ENCODE assay signal across 25 cellular contexts in the genomic region with DNA sequence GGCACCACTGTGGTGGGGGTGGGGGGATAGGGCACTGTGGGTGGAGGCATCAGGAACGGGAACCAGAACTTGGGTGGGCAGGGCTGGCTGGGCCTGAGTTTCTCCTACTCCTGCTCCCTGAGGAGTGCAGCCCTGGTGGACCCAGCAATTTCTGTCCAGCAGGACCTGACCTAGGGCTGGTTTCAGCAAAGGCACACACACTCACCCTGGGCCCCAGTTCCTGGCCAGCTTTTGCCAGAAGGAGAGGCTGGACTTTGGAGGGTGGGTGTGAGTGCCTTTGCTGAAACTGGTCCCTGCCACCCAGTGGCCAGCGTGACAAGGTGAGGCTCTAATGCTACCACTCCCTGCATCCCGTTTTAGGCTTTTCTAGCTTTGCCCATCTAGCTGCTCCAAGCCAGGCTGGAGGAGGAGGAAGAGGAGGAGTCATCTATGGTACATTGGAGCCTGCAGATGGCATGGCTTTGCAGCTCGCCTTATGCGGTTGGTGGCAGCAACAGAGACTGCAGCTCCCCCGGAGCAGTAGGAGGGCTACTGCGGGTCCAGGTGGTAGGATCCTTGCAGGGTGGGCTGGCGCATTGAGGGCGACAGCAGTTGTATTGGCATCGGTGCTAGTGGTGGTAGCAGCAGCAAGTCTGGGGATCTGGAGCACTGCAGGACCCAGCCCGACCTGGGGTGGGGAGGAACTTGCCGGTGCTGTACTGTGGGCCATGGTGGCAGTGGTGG. TPM values are rescaled to one million over a fixed set of nuclear protein-coding genes. Genes with fewer than 3 reads are reported as not detected.
DNase-seq lines count a peak whose midpoint lies in the region; ATAC-seq, FAIRE-seq and TF ChIP-seq lines count a peak whose summit lies in the region.
"Had no signal": no experiment of that assay in that cellular context is flagged by ENCODE, and none has a peak within 500 bp of the region (broad histone marks: within the 10 kb centered on the region; RNA-seq: fewer than 3 reads in every experiment).

No MANE protein-coding gene starts in this region.

- H3K27ac Mint-ChIP-seq in Calu3 (ENCODE audit: unreplicated experiment): no peak overlapping the region
- H3K27ac Mint-ChIP-seq in activated naive CD8-positive, alpha-beta T cell treated with anti-CD3 and anti-CD28 coated beads, Interleukin-2, amount 50 U/mL, for 24 hours: no peak overlapping the region
- H3K27ac Mint-ChIP-seq: T-helper 17 cell had no signal

- DNase-seq in GM12865 (ENCODE audit: low read depth) (peak; percentile 29), HepG2 (ENCODE audit: low spot score) (no peak), Calu3 (no peak), NCI-H187 (lab: John Stamatoyannopoulos, UW) (no peak)
- DNase-seq in activated naive CD8-positive, alpha-beta T cell treated with anti-CD3 and anti-CD28 coated beads, Interleukin-2, amount 50 U/mL, for 24 hours: no peak
- DNase-seq: activated CD4-positive, alpha-beta T cell treated with anti-CD3 and anti-CD28 coated beads, Interleukin-2, amount 50 U/mL, for 48 hours; activated gamma-delta T cell; C1 segment of cervical spinal cord; kidney glomerular epithelial cell; MG63; NCI-H1436 treated with DMSO at 0.1 percent for 48 hours; NCI-H2171 treated with DMSO at 0.1 percent for 48 hours; NCI-H82; occipital lobe; Peyer's patch; stimulated activated CD4-positive, alpha-beta T cell treated with anti-CD3 and anti-CD28 coated beads, Interleukin-12 subunit alpha, Interleukin-12 subunit beta, amount 100 ng/mL, for 4 hours; substantia nigra; T-helper 17 cell had no signal

- no peaks in the 10 kb centered on the region for H4K20me1 ChIP-seq in HepG2 (ENCODE audit: insufficient read depth, low read length)

- H3K27me3 Mint-ChIP-seq in Calu3 (ENCODE audit: unreplicated experiment): peaks cover 40% of the 10 kb centered on the region
- H3K27me3 Mint-ChIP-seq in activated naive CD8-positive, alpha-beta T cell treated with anti-CD3 and anti-CD28 coated beads, Interleukin-2, amount 50 U/mL, for 24 hours: peaks cover 11% of the 10 kb centered on the region

- peak; percentile 15 for ATAC-seq in GM21447 (IDR thresholded peaks at IDR 0.05; ENCODE audit: unreplicated experiment)
- peak; percentile 22 for ATAC-seq in HG03432 (IDR thresholded peaks at IDR 0.05; ENCODE audit: unreplicated experiment)
- ATAC-seq in HepG2: peak; percentile 61
- no peak for ATAC-seq in activated naive CD8-positive, alpha-beta T cell treated with anti-CD3 and anti-CD28 coated beads, Interleukin-2, amount 50 U/mL, for 24 hours
- ATAC-seq in HG02571 (IDR thresholded peaks at IDR 0.05; ENCODE audit: unreplicated experiment): no peak
- ATAC-seq: T-helper 17 cell had no signal

- TF ChIP-seq POLR2A in HepG2 (IDR thresholded peaks at IDR 0.05; ENCODE audit: insufficient read depth in 1 of 2, low read depth in 2 of 2, low read length in 2 of 2): no peak

- H3K9me3 Mint-ChIP-seq in Calu3 (ENCODE audit: low read depth, unreplicated experiment): no peaks in the 10 kb centered on the region
- H3K9me3 Mint-ChIP-seq in activated naive CD8-positive, alpha-beta T cell treated with anti-CD3 and anti-CD28 coated beads, Interleukin-2, amount 50 U/mL, for 24 hours: no peaks in the 10 kb centered on the region

- TF ChIP-seq RAD21 in HepG2 (CRISPR knock-in tag; IDR thresholded peaks at IDR 0.05): no peak

- no peak overlapping the region for H3K9ac ChIP-seq in HepG2 (ENCODE audit: insufficient read depth, low read depth, low read length)

- in situ Hi-C loops in HepG2 (cut with HindIII; ENCODE audit: extremely low pct_ligation_motif_present, low pct_unique_long_range_greater_than_20kb): no loop called here

- no peaks in the 10 kb centered on the region for H3K9me3 ChIP-seq in HepG2 (ENCODE audit: low read length)
- H3K9me3 ChIP-seq: breast epithelium, MG63, Peyer's patch had no signal

- no peak overlapping the region for H2AFZ ChIP-seq in HepG2 (ENCODE audit: low read length)

- no peak overlapping the region for H3K4me3 Mint-ChIP-seq in Calu3 (ENCODE audit: low read depth, unreplicated experiment)
- H3K4me3 Mint-ChIP-seq in activated naive CD8-positive, alpha-beta T cell treated with anti-CD3 and anti-CD28 coated beads, Interleukin-2, amount 50 U/mL, for 24 hours: no peak overlapping the region
- H3K4me3 Mint-ChIP-seq: T-helper 17 cell had no signal

- TF ChIP-seq EP300 in HepG2 (IDR thresholded peaks at IDR 0.05; ENCODE audit: low read depth in 2 of 2, low read length in 2 of 2): no peak
- no peak for TF ChIP-seq EP300 in HepG2 (CRISPR knock-in tag; IDR thresholded peaks at IDR 0.05; ENCODE audit: borderline replicate concordance)

- H3K27me3 ChIP-seq in HepG2 (ENCODE audit: control insufficient read depth in 1 of 2, insufficient read depth in 2 of 2, low read length in 2 of 2): peaks cover 5 to 6% of the 10 kb centered on the region in 2 experiments; a peak in 4 of 5 replicates
- H3K27me3 ChIP-seq: breast epithelium, Peyer's patch had no signal

- H3K4me1 Mint-ChIP-seq in Calu3 (ENCODE audit: low read depth, unreplicated experiment): no peaks in the 10 kb centered on the region
- H3K4me1 Mint-ChIP-seq in activated naive CD8-positive, alpha-beta T cell treated with anti-CD3 and anti-CD28 coated beads, Interleukin-2, amount 50 U/mL, for 24 hours: no peaks in the 10 kb centered on the region
- H3K4me1 Mint-ChIP-seq: T-helper 17 cell had no signal

- FAIRE-seq in HepG2 (lab: Jason Lieb, UNC): no peak
- FAIRE-seq: endometrium, H54 had no signal

- no peaks in the 10 kb centered on the region for H3K36me3 Mint-ChIP-seq in Calu3 (ENCODE audit: insufficient read depth, unreplicated experiment)
- no peaks in the 10 kb centered on the region for H3K36me3 Mint-ChIP-seq in activated naive CD8-positive, alpha-beta T cell treated with anti-CD3 and anti-CD28 coated beads, Interleukin-2, amount 50 U/mL, for 24 hours (ENCODE audit: low read depth)

- no peak overlapping the region for H3K4me2 ChIP-seq in HepG2 (ENCODE audit: low read depth, low read length)

- no peaks in the 10 kb centered on the region for H3K79me2 ChIP-seq in HepG2 (ENCODE audit: insufficient read depth, low read length)

- 25% methylated on average over 12 of the region's 12 CpGs for WGBS in HepG2 (ENCODE audit: low lambda C conversion rate)

- POLR2A ChIA-PET in HepG2 (lab: Yijun Ruan, JAX): no interaction called here

- no peak overlapping the region for H3K27ac ChIP-seq in HepG2 (ENCODE audit: extremely low read length, insufficient read depth, low read length)
- H3K27ac ChIP-seq: breast epithelium, coronary artery, Peyer's patch had no signal

- no peak overlapping the region for H3K4me3 ChIP-seq in GM12865 (ENCODE audit: low read depth, low read length)
- no peak overlapping the region for H3K4me3 ChIP-seq in HepG2 (replicated peaks in 1 of 3; ENCODE audit: insufficient read depth in 1 of 3, low read depth in 2 of 3, low read length in 3 of 3)
- H3K4me3 ChIP-seq: breast epithelium, coronary artery, MG63, Peyer's patch had no signal

- TF ChIP-seq CTCF in GM12865 (IDR thresholded peaks at IDR 0.05; ENCODE audit: insufficient read depth, low read depth, low read length, missing control alignments) (no peak), HepG2 (CRISPR knock-in tag; IDR thresholded peaks at IDR 0.05) (peak; percentile 40; the same call in 1 of the 2 replicates), Calu3 (IDR thresholded peaks at IDR 0.05; ENCODE audit: unreplicated experiment) (no peak)

- CTCF ChIA-PET in HepG2 (lab: Yijun Ruan, JAX; ENCODE audit: low intra/inter-chr PET ratio, low total read pairs): no interaction called here
- CTCF ChIA-PET in Calu3 (lab: Charles Lee): no interaction called here

- H3K4me1 ChIP-seq in HepG2 (ENCODE audit: insufficient read depth, low read length): no peaks in the 10 kb centered on the region
- H3K4me1 ChIP-seq: breast epithelium, Peyer's patch had no signal

- intact Hi-C loops in HepG2 (cut with micrococcal nuclease; ENCODE audit: unreplicated experiment) (no loop called here), Calu3 (cut with micrococcal nuclease; ENCODE audit: unreplicated experiment) (no loop called here)

- BruUV-seq in HepG2 (replicated peaks; lab: Mats Ljungman, UMichigan) (no TSS peak), Calu3 (replicated peaks; lab: Mats Ljungman, UMichigan) (no TSS peak)

- no peaks in the 10 kb centered on the region for H3K36me3 ChIP-seq in HepG2 (replicated peaks in 1 of 2; ENCODE audit: control insufficient read depth in 1 of 2, insufficient read depth in 2 of 2, low read length in 2 of 2)
- H3K36me3 ChIP-seq: breast epithelium, MG63, Peyer's patch had no signal

RNA-seq across cellular contexts. Expression of gene IMP4, which starts 40.4 kb away (rescaled TPM):
- 142 and 153 TPM in 2 replicates for total RNA-seq in HepG2 (2016; rRNA removed; fragmentation: Illumina TruSeq; extraction: Trizol)
- 85.2 and 85.6 TPM in 2 replicates for total RNA-seq in HepG2 (2016; cell fraction: cytosol; rRNA removed; fragmentation: Illumina TruSeq; extraction: Trizol; ENCODE audit: low read depth)
- total RNA-seq in HepG2 (2016; cell fraction: insoluble cytoplasmic fraction; rRNA removed; fragmentation: Illumina TruSeq; extraction: Trizol): 148 and 152 TPM in 2 replicates
- 114 and 119 TPM in 2 replicates for total RNA-seq in HepG2 (2016; cell fraction: membrane; rRNA removed; fragmentation: Illumina TruSeq; extraction: Trizol)
- 83.0 and 87.0 TPM in 2 replicates for total RNA-seq in HepG2 (2016; cell fraction: nucleus; rRNA removed; fragmentation: Illumina TruSeq; extraction: Trizol)
- 158 and 167 TPM in 2 replicates for polyA plus RNA-seq in HepG2 (2011; rRNA removed)
- polyA plus RNA-seq in HepG2 (2011; cell fraction: cytosol; rRNA removed): 161 and 264 TPM in 2 replicates
- polyA plus RNA-seq in HepG2 (2011; cell fraction: nucleus; rRNA removed): 321 and 379 TPM in 2 replicates
- polyA plus RNA-seq in HepG2 (2012): 91.4 and 129 TPM in 2 replicates
- polyA plus RNA-seq in HepG2 (2016; cell fraction: cytosol; fragmentation: Illumina TruSeq; extraction: Trizol; ENCODE audit: low read depth): 122 and 142 TPM in 2 replicates
- polyA plus RNA-seq in HepG2 (2016; cell fraction: insoluble cytoplasmic fraction; fragmentation: Illumina TruSeq; extraction: Trizol; ENCODE audit: low read depth): 167 and 186 TPM in 2 replicates
- 126 and 131 TPM in 2 replicates for polyA plus RNA-seq in HepG2 (2016; cell fraction: membrane; fragmentation: Illumina TruSeq; extraction: Trizol; ENCODE audit: low read depth)
- polyA plus RNA-seq in HepG2 (2016; cell fraction: nucleus; fragmentation: Illumina TruSeq; extraction: Trizol; ENCODE audit: insufficient read depth, low read depth): 177 and 185 TPM in 2 replicates
- polyA minus RNA-seq in HepG2 (2011; rRNA and poly(A)+ RNA removed; ENCODE audit: low replicate concordance): 143 and 197 TPM in 2 replicates
- 41.3 and 41.8 TPM in 2 replicates for polyA minus RNA-seq in HepG2 (2011; cell fraction: cytosol; rRNA and poly(A)+ RNA removed)
- 91.3 and 103 TPM in 2 replicates for polyA minus RNA-seq in HepG2 (2011; cell fraction: nucleus; rRNA and poly(A)+ RNA removed)
- 79.6 and 89.4 TPM in 2 replicates for total RNA-seq in Calu3 (2022)

RNA-seq across cellular contexts. Expression of gene PTPN18, which starts 53.5 kb away (rescaled TPM):
- total RNA-seq in HepG2 (2016; rRNA removed; fragmentation: Illumina TruSeq; extraction: Trizol): 10.8 and 14.8 TPM in 2 replicates
- 8.0 and 13.0 TPM in 2 replicates for total RNA-seq in HepG2 (2016; cell fraction: cytosol; rRNA removed; fragmentation: Illumina TruSeq; extraction: Trizol; ENCODE audit: low read depth)
- 7.6 and 15.8 TPM in 2 replicates for total RNA-seq in HepG2 (2016; cell fraction: insoluble cytoplasmic fraction; rRNA removed; fragmentation: Illumina TruSeq; extraction: Trizol)
- 16.2 and 20.0 TPM in 2 replicates for total RNA-seq in HepG2 (2016; cell fraction: membrane; rRNA removed; fragmentation: Illumina TruSeq; extraction: Trizol)
- 20.9 and 28.1 TPM in 2 replicates for total RNA-seq in HepG2 (2016; cell fraction: nucleus; rRNA removed; fragmentation: Illumina TruSeq; extraction: Trizol)
- 39.5 and 39.6 TPM in 2 replicates for polyA plus RNA-seq in HepG2 (2011; rRNA removed)
- 19.5 and 25.1 TPM in 2 replicates for polyA plus RNA-seq in HepG2 (2011; cell fraction: cytosol; rRNA removed)
- polyA plus RNA-seq in HepG2 (2011; cell fraction: nucleus; rRNA removed): 126 and 152 TPM in 2 replicates
- polyA plus RNA-seq in HepG2 (2012): 18.3 and 19.5 TPM in 2 replicates
- 10.6 and 15.8 TPM in 2 replicates for polyA plus RNA-seq in HepG2 (2016; cell fraction: cytosol; fragmentation: Illumina TruSeq; extraction: Trizol; ENCODE audit: low read depth)
- polyA plus RNA-seq in HepG2 (2016; cell fraction: insoluble cytoplasmic fraction; fragmentation: Illumina TruSeq; extraction: Trizol; ENCODE audit: low read depth): 14.2 and 24.0 TPM in 2 replicates
- polyA plus RNA-seq in HepG2 (2016; cell fraction: membrane; fragmentation: Illumina TruSeq; extraction: Trizol; ENCODE audit: low read depth): 22.4 and 27.8 TPM in 2 replicates
- 91.6 and 101 TPM in 2 replicates for polyA plus RNA-seq in HepG2 (2016; cell fraction: nucleus; fragmentation: Illumina TruSeq; extraction: Trizol; ENCODE audit: insufficient read depth, low read depth)
- polyA minus RNA-seq in HepG2 (2011; rRNA and poly(A)+ RNA removed; ENCODE audit: low replicate concordance): 47.1 and 49.5 TPM in 2 replicates
- 13.8 and 15.2 TPM in 2 replicates for polyA minus RNA-seq in HepG2 (2011; cell fraction: cytosol; rRNA and poly(A)+ RNA removed)
- polyA minus RNA-seq in HepG2 (2011; cell fraction: nucleus; rRNA and poly(A)+ RNA removed): 62.4 and 69.0 TPM in 2 replicates
- total RNA-seq in Calu3 (2022): 62.9 and 66.0 TPM in 2 replicates

Comparison
In these comparisons a context has a peak if more than half of its experiments do, and no peak if none do; other contexts are left out.
1. ATAC-seq: peak in GM21447 (single experiment), HG03432 (single experiment) and HepG2 (single experiment); none in activated naive CD8-positive, alpha-beta T cell treated with anti-CD3 and anti-CD28 coated beads, Interleukin-2, amount 50 U/mL, for 24 hours (single experiment) and HG02571 (single experiment).